1 cellular context compared by ENCODE assay signal in the genomic region with DNA sequence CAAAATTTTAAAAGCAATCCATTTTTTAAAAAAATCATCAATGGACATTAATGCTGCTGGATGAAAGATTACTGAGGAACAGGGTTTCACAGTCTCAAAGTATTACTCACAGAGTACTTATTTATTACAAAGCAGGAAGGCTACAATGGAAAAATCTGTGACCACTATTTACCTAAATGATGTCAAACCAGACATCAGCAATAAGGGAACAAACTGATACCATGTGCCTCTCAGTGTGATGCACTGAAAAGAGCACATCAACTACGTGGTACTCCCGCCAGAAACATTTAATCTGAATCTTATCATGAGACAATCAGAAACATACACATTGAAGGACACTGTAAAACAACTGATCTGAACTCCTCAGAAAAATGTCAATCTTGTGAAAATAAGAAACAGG.
TF ChIP-seq lines count a peak whose summit lies in the region.

No MANE protein-coding gene starts in this region.

TF ChIP-seq in A549, 52 proteins besides CTCF, POLR2A, EP300 and RAD21 (continued from another document):
- TF ChIP-seq, protein P1, sequence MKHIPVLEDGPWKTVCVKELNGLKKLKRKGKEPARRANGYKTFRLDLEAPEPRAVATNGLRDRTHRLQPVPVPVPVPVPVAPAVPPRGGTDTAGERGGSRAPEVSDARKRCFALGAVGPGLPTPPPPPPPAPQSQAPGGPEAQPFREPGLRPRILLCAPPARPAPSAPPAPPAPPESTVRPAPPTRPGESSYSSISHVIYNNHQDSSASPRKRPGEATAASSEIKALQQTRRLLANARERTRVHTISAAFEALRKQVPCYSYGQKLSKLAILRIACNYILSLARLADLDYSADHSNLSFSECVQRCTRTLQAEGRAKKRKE (CRISPR knock-in tag; IDR thresholded peaks at IDR 0.05; ENCODE audit: low read depth), result peak; percentile 96
- TF ChIP-seq MAFK (IDR thresholded peaks at IDR 0.05; ENCODE audit: partially characterized antibody), result peak; percentile 41
